8 cellular contexts compared by ENCODE assay signal in the genomic region with DNA sequence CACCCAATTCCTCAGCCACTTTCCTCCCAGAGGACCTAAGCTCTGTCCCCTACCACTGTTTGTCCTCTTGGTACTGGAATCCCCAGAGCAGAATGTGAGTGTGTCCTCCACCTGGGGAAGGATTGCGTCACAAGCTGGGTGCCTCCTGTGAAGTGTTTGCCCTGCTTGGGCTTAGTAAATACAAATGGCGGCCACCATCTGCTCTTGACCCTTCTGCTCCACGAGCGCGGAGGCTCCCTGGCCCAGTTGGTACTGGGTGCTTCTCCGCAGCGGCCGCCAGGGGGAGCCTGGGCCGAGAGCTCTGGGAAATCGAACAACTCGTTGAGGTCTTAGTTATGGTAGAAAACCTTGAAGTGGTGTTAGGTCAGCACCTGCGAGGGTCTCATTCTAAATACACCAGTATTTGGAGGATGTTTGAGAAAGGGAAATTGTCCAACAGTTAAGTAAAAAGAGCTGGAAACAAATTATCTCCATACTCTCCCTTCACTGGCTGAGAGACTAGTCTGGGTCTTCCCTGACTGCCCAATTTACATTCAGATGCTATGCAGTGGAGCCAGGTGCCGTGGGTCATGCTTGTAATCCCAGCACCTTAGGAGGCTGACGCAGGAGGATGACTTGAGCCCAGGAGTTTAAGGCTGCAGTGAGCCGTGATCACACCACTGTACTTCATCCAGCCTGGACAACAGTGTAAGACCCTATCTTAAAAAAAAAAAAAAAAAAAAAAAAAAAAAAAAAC.
DNase-seq lines count a peak whose midpoint lies in the region; ATAC-seq and TF ChIP-seq lines count a peak whose summit lies in the region.

No MANE protein-coding gene starts in this region.

- intact Hi-C loops in ovary (cut with DNase I), result loop anchor here in 1 of 4 donors (10.0 kb wide), 1 partner anchor 955 kb away; no protein-coding TSS in a partner anchor

- 60 to 70% (median 68%) methylated on average over 15 of the region's 15 CpGs for WGBS in ovary, 3 donors

- no peaks in the 10 kb centered on the region for H3K9me3 ChIP-seq in ovary

- peak; percentile 38 for DNase-seq in 8988T
- DNase-seq in NCI-H1092 (lab: John Stamatoyannopoulos, UW), result peak; percentile 33
- DNase-seq in activated CD4-positive, alpha-beta T cell treated with anti-CD3 and anti-CD28 coated beads, Interleukin-2, amount 50 U/mL, for 1 hour, result peak; percentile 13
- peak in 4 of 5 donors; percentile 34 to 48 (median 38) for DNase-seq in ovary
- DNase-seq in SW 1271 (lab: John Stamatoyannopoulos, UW), result no peak

- H3K27me3 ChIP-seq in ovary, result no peaks in the 10 kb centered on the region

- no peaks in the 10 kb centered on the region for H3K36me3 ChIP-seq in ovary

- TF ChIP-seq POLR2A in GM18505 (IDR thresholded peaks at IDR 0.05; ENCODE audit: borderline replicate concordance, extremely low read depth, insufficient read depth, insufficient read length) (no peak), ovary (IDR thresholded peaks at IDR 0.05) (no peak)

- no peak for TF ChIP-seq EP300 in ovary (IDR thresholded peaks at IDR 0.05)

- H3K4me1 ChIP-seq in ovary (ENCODE audit: insufficient read depth), result no peaks in the 10 kb centered on the region

- TF ChIP-seq CTCF in ovary (IDR thresholded peaks at IDR 0.05), result peak in 1 of 3 donors; percentile 25

- no peak overlapping the region for H3K4me3 ChIP-seq in ovary

- no peak overlapping the region for H3K27ac ChIP-seq in ovary

- ATAC-seq in GM18505 (IDR thresholded peaks at IDR 0.05; ENCODE audit: unreplicated experiment) (peak; percentile 50), esophagus mucosa (peak; percentile 49), HG03571 (IDR thresholded peaks at IDR 0.05; ENCODE audit: unreplicated experiment) (no peak)

Comparison
In these comparisons a context has a peak if more than half of its experiments do, and no peak if none do; other contexts are left out.
1. DNase-seq: peak in 8988T (single experiment), NCI-H1092 (single experiment), activated CD4-positive, alpha-beta T cell treated with anti-CD3 and anti-CD28 coated beads, Interleukin-2, amount 50 U/mL, for 1 hour (single experiment) and ovary (4 of 5); none in SW 1271 (0 of 2).